ENCODE assay signal across 14 cellular contexts in genomic region chr13:39269004-39269403, GRCh38.
DNase-seq lines count a peak whose midpoint lies in the region; ATAC-seq and TF ChIP-seq lines count a peak whose summit lies in the region.
"Had no signal": no experiment of that assay in that cellular context is flagged by ENCODE, and none has a peak within 500 bp of the region (broad histone marks: within the 10 kb centered on the region; RNA-seq: fewer than 3 reads in every experiment).

No MANE protein-coding gene starts in this region.

- H3K4me1 ChIP-seq in heart right ventricle, result peaks cover 0 to 14% (median 0%) of the 10 kb centered on the region in 9 donors
- peaks cover 23% of the 10 kb centered on the region for H3K4me1 ChIP-seq in OCI-LY3 (ENCODE audit: low read length)

- 72 to 75% methylated on average over 2 of the region's 2 CpGs for WGBS in heart right ventricle, 2 donors

- no peaks in the 10 kb centered on the region for H3K36me3 ChIP-seq in heart right ventricle
- H3K36me3 ChIP-seq in OCI-LY3 (replicated peaks; ENCODE audit: low read depth, low read length), result no peaks in the 10 kb centered on the region
- no peaks in the 10 kb centered on the region for H3K36me3 ChIP-seq in MG63

- H2AFZ ChIP-seq in OCI-LY3 (ENCODE audit: low read depth, low read length), result no peak overlapping the region
- H2AFZ ChIP-seq: GM23338 had no signal

- ATAC-seq in heart right ventricle (peak in 5 of 8 donors; percentile 22 to 70 (median 43)), Right ventricle myocardium superior (ENCODE audit: poor library complexity) (no peak), left ventricle myocardium superior (peak; percentile 54)
- ATAC-seq: GM23338, HCT116 had no signal

- H3K4me2 ChIP-seq in OCI-LY3 (ENCODE audit: low read length), result 0 out of 2 replicates have a peak overlapping the region, but pooled peaks have one; percentile 3
- H3K4me2 ChIP-seq: GM23338 had no signal

- H3K27me3 ChIP-seq in heart right ventricle (no peaks in the 10 kb centered on the region), OCI-LY3 (ENCODE audit: low read depth, low read length) (no peaks in the 10 kb centered on the region), MG63 (no peaks in the 10 kb centered on the region)

- H3K79me2 ChIP-seq in OCI-LY3 (ENCODE audit: low read length), result no peaks in the 10 kb centered on the region

- intact Hi-C loops in heart right ventricle (cut with DNase I) (loop anchor here in 7 of 10 donors (5.0 to 10.0 kb wide), 7 partner anchors 53 to 346 kb away; no protein-coding TSS in a partner anchor), Right ventricle myocardium superior (cut with DNase I) (loop anchor here (10.0 kb wide), 1 partner anchor 204 kb away; no protein-coding TSS in a partner anchor), left ventricle myocardium superior (cut with micrococcal nuclease) (loop anchor here (5.0 to 10.0 kb wide), 2 partner anchors 122 to 214 kb away; no protein-coding TSS in a partner anchor)

- H4K20me1 ChIP-seq in OCI-LY3 (ENCODE audit: insufficient read depth, low read length), result no peaks in the 10 kb centered on the region

- H3K27ac ChIP-seq in heart right ventricle (peak overlapping the region in 6 of 10 donors; percentile 38 to 69 (median 46)), OCI-LY3 (ENCODE audit: low read length) (no peak overlapping the region)

- no peak overlapping the region for H3K9ac ChIP-seq in OCI-LY3 (ENCODE audit: low read length)

- TF ChIP-seq CTCF in heart right ventricle (IDR thresholded peaks at IDR 0.05) (no peak), OCI-LY3 (IDR thresholded peaks at IDR 0.05; ENCODE audit: low read depth, low read length) (no peak)

- DNase-seq in heart right ventricle (no peak), Right ventricle myocardium superior (no peak), left ventricle myocardium superior (no peak), MG63 (no peak), DMS153 treated with DMSO at 0.1 percent for 48 hours (lab: John Stamatoyannopoulos, UW; ENCODE audit: unreplicated experiment) (no peak)
- DNase-seq: C1 segment of cervical spinal cord; Calu3; CD4-positive, alpha-beta memory T cell; COR-L47; DND-41; H9 had no signal

- H3K4me3 ChIP-seq in heart right ventricle (no peak overlapping the region), OCI-LY3 (ENCODE audit: low read length) (no peak overlapping the region), MG63 (no peak overlapping the region)
- H3K4me3 ChIP-seq: GM23338 had no signal

- H3K9me3 ChIP-seq in heart right ventricle, result peaks cover 0 to 6% (median 0%) of the 10 kb centered on the region in 11 donors
- H3K9me3 ChIP-seq in OCI-LY3 (ENCODE audit: insufficient read depth, low read length), result no peaks in the 10 kb centered on the region
- H3K9me3 ChIP-seq in MG63, result no peaks in the 10 kb centered on the region
